1 cellular context compared by ENCODE assay signal in the genomic region with DNA sequence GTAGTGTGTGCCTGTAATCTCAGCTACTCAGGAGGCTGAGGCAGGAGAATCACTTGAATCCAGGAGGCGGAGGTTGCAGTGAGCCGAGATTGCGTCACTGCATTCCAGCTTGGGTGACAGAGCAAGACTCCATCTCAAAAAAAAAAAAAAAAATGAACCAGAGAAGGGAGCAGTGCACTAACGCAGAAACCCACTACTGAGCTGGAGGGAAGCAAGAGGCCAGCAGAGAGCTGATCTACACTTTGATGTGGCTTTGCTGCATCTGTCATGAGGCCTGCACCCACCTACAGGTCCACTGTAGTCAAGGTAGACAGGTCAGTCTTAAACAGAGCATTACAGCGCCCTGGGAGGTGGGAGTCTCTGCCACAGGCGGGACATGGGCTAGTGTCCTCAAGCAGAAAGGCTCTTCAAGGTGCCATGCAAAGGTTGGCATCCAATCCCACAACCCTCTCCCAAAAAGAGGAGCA.
A peak's percentile ranks its signal among the peaks of the same experiment; 100 is the strongest.
TF ChIP-seq lines count a peak whose summit lies in the region.

No MANE protein-coding gene starts in this region.

TF ChIP-seq in HepG2, 621 proteins besides CTCF, POLR2A, EP300 and RAD21 (continued from another document and continues in another):
- TF ChIP-seq, protein P1, sequence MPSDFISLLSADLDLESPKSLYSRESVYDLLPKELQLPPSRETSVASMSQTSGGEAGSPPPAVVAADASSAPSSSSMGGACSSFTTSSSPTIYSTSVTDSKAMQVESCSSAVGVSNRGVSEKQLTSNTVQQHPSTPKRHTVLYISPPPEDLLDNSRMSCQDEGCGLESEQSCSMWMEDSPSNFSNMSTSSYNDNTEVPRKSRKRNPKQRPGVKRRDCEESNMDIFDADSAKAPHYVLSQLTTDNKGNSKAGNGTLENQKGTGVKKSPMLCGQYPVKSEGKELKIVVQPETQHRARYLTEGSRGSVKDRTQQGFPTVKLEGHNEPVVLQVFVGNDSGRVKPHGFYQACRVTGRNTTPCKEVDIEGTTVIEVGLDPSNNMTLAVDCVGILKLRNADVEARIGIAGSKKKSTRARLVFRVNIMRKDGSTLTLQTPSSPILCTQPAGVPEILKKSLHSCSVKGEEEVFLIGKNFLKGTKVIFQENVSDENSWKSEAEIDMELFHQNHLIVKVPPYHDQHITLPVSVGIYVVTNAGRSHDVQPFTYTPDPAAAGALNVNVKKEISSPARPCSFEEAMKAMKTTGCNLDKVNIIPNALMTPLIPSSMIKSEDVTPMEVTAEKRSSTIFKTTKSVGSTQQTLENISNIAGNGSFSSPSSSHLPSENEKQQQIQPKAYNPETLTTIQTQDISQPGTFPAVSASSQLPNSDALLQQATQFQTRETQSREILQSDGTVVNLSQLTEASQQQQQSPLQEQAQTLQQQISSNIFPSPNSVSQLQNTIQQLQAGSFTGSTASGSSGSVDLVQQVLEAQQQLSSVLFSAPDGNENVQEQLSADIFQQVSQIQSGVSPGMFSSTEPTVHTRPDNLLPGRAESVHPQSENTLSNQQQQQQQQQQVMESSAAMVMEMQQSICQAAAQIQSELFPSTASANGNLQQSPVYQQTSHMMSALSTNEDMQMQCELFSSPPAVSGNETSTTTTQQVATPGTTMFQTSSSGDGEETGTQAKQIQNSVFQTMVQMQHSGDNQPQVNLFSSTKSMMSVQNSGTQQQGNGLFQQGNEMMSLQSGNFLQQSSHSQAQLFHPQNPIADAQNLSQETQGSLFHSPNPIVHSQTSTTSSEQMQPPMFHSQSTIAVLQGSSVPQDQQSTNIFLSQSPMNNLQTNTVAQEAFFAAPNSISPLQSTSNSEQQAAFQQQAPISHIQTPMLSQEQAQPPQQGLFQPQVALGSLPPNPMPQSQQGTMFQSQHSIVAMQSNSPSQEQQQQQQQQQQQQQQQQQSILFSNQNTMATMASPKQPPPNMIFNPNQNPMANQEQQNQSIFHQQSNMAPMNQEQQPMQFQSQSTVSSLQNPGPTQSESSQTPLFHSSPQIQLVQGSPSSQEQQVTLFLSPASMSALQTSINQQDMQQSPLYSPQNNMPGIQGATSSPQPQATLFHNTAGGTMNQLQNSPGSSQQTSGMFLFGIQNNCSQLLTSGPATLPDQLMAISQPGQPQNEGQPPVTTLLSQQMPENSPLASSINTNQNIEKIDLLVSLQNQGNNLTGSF (CRISPR knock-in tag; IDR thresholded peaks at IDR 0.05): no peak
- TF ChIP-seq MAFF (IDR thresholded peaks at IDR 0.05; ENCODE audit: low read depth, low read length) (no peak), ZMAT3 (CRISPR knock-in tag; conservative IDR thresholded peaks at IDR 0.05) (no peak), HNRNPUL1 (IDR thresholded peaks at IDR 0.05; ENCODE audit: low read depth, low read length) (no peak), SALL1 (CRISPR knock-in tag; IDR thresholded peaks at IDR 0.05) (peak; percentile 16; the same call in 1 of the 2 replicates), GZF1 (CRISPR knock-in tag; IDR thresholded peaks at IDR 0.05) (no peak), HBP1 (CRISPR knock-in tag; IDR thresholded peaks at IDR 0.05; ENCODE audit: low read depth) (no peak), ZNF556 (CRISPR knock-in tag; IDR thresholded peaks at IDR 0.05; ENCODE audit: borderline replicate concordance) (no peak), ZNF75D (CRISPR knock-in tag; IDR thresholded peaks at IDR 0.05; ENCODE audit: borderline replicate concordance) (no peak), SMAD3 (CRISPR knock-in tag; IDR thresholded peaks at IDR 0.05) (no peak), PHF5A (CRISPR knock-in tag; IDR thresholded peaks at IDR 0.05; ENCODE audit: low read depth, unreplicated experiment) (no peak), AGO2 (optimal IDR thresholded peaks at IDR 0.05; ENCODE audit: low read depth, low read length) (no peak), GATAD2A (CRISPR knock-in tag; IDR thresholded peaks at IDR 0.05) (peak; percentile 37; the same call in 1 of the 2 replicates), ATF5 (CRISPR knock-in tag; IDR thresholded peaks at IDR 0.05; ENCODE audit: low read depth) (no peak), ZMAT5 (CRISPR knock-in tag; IDR thresholded peaks at IDR 0.05; ENCODE audit: borderline replicate concordance, low read depth) (no peak), CAMTA2 (CRISPR knock-in tag; IDR thresholded peaks at IDR 0.05; ENCODE audit: borderline replicate concordance) (no peak), CREB1 (IDR thresholded peaks at IDR 0.05) (peak; percentile 31; the same call in 1 of the 2 replicates), CREB1 (CRISPR knock-in tag; IDR thresholded peaks at IDR 0.05) (no peak), SMARCC2 (IDR thresholded peaks at IDR 0.05) (no peak), ZNF567 (CRISPR knock-in tag; IDR thresholded peaks at IDR 0.05; ENCODE audit: borderline replicate concordance) (no peak), CBX1 (IDR thresholded peaks at IDR 0.05; ENCODE audit: low read depth) (no peak), ZMYM2 (CRISPR knock-in tag; IDR thresholded peaks at IDR 0.05) (no peak), TCF12 (IDR thresholded peaks at IDR 0.05) (no peak), TCF12 (CRISPR knock-in tag; IDR thresholded peaks at IDR 0.05) (no peak), LBX2 (CRISPR knock-in tag; IDR thresholded peaks at IDR 0.05; ENCODE audit: borderline replicate concordance) (no peak), MIER3 (CRISPR knock-in tag; IDR thresholded peaks at IDR 0.05; ENCODE audit: borderline replicate concordance) (no peak), RARA (CRISPR knock-in tag; IDR thresholded peaks at IDR 0.05) (no peak), CERS6 (CRISPR knock-in tag; IDR thresholded peaks at IDR 0.05) (no peak)
- TF ChIP-seq, protein P2, sequence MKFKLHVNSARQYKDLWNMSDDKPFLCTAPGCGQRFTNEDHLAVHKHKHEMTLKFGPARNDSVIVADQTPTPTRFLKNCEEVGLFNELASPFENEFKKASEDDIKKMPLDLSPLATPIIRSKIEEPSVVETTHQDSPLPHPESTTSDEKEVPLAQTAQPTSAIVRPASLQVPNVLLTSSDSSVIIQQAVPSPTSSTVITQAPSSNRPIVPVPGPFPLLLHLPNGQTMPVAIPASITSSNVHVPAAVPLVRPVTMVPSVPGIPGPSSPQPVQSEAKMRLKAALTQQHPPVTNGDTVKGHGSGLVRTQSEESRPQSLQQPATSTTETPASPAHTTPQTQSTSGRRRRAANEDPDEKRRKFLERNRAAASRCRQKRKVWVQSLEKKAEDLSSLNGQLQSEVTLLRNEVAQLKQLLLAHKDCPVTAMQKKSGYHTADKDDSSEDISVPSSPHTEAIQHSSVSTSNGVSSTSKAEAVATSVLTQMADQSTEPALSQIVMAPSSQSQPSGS (CRISPR knock-in tag; IDR thresholded peaks at IDR 0.05): 0 out of 2 replicates have a peak, but pooled peaks have one; percentile 41
- TF ChIP-seq, protein P3, sequence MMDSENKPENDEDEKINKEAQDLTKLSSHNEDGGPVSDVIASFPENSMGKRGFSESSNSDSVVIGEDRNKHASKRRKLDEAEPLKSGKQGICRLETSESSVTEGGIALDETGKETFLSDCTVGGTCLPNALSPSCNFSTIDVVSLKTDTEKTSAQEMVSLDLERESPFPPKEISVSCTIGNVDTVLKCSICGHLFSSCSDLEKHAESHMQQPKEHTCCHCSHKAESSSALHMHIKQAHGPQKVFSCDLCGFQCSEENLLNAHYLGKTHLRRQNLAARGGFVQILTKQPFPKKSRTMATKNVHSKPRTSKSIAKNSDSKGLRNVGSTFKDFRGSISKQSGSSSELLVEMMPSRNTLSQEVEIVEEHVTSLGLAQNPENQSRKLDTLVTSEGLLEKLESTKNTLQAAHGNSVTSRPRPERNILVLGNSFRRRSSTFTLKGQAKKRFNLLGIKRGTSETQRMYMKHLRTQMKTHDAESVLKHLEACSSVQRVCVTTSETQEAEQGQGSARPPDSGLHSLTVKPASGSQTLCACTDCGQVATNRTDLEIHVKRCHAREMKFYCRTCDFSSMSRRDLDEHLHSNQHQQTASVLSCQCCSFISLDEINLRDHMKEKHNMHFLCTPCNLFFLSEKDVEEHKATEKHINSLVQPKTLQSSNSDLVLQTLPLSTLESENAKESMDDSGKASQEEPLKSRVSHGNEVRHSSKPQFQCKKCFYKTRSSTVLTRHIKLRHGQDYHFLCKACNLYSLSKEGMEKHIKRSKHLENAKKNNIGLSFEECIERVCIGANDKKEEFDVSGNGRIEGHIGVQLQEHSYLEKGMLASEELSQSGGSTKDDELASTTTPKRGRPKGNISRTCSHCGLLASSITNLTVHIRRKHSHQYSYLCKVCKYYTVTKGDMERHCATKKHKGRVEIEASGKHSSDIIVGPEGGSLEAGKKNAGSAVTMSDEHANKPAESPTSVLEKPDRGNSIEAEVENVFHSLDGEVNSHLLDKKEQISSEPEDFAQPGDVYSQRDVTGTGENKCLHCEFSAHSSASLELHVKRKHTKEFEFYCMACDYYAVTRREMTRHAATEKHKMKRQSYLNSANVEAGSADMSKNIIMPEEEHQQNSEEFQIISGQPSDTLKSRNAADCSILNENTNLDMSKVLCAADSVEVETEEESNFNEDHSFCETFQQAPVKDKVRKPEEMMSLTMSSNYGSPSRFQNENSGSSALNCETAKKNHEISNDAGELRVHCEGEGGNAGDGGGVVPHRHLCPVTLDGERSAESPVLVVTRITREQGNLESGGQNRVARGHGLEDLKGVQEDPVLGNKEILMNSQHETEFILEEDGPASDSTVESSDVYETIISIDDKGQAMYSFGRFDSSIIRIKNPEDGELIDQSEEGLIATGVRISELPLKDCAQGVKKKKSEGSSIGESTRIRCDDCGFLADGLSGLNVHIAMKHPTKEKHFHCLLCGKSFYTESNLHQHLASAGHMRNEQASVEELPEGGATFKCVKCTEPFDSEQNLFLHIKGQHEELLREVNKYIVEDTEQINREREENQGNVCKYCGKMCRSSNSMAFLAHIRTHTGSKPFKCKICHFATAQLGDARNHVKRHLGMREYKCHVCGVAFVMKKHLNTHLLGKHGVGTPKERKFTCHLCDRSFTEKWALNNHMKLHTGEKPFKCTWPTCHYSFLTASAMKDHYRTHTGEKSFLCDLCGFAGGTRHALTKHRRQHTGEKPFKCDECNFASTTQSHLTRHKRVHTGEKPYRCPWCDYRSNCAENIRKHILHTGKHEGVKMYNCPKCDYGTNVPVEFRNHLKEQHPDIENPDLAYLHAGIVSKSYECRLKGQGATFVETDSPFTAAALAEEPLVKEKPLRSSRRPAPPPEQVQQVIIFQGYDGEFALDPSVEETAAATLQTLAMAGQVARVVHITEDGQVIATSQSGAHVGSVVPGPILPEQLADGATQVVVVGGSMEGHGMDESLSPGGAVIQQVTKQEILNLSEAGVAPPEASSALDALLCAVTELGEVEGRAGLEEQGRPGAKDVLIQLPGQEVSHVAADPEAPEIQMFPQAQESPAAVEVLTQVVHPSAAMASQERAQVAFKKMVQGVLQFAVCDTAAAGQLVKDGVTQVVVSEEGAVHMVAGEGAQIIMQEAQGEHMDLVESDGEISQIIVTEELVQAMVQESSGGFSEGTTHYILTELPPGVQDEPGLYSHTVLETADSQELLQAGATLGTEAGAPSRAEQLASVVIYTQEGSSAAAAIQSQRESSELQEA (CRISPR knock-in tag; IDR thresholded peaks at IDR 0.05; ENCODE audit: not compliant biosample characterization): no peak
- TF ChIP-seq, protein P4, sequence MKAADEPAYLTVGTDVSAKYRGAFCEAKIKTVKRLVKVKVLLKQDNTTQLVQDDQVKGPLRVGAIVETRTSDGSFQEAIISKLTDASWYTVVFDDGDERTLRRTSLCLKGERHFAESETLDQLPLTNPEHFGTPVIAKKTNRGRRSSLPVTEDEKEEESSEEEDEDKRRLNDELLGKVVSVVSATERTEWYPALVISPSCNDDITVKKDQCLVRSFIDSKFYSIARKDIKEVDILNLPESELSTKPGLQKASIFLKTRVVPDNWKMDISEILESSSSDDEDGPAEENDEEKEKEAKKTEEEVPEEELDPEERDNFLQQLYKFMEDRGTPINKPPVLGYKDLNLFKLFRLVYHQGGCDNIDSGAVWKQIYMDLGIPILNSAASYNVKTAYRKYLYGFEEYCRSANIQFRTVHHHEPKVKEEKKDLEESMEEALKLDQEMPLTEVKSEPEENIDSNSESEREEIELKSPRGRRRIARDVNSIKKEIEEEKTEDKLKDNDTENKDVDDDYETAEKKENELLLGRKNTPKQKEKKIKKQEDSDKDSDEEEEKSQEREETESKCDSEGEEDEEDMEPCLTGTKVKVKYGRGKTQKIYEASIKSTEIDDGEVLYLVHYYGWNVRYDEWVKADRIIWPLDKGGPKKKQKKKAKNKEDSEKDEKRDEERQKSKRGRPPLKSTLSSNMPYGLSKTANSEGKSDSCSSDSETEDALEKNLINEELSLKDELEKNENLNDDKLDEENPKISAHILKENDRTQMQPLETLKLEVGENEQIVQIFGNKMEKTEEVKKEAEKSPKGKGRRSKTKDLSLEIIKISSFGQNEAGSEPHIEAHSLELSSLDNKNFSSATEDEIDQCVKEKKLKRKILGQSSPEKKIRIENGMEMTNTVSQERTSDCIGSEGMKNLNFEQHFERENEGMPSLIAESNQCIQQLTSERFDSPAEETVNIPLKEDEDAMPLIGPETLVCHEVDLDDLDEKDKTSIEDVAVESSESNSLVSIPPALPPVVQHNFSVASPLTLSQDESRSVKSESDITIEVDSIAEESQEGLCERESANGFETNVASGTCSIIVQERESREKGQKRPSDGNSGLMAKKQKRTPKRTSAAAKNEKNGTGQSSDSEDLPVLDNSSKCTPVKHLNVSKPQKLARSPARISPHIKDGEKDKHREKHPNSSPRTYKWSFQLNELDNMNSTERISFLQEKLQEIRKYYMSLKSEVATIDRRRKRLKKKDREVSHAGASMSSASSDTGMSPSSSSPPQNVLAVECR (CRISPR knock-in tag; IDR thresholded peaks at IDR 0.05; ENCODE audit: borderline replicate concordance): peak; percentile 16; the same call in 1 of the 2 replicates
